In genomic region chrX:20217279-20217678, GRCh38 we compare ENCODE assay signal across 9 cellular contexts. TPM values are rescaled to one million over a fixed set of nuclear protein-coding genes. Genes with fewer than 3 reads are reported as not detected.
A peak's percentile ranks its signal among the peaks of the same experiment; 100 is the strongest.
DNase-seq lines count a peak whose midpoint lies in the region; TF ChIP-seq lines count a peak whose summit lies in the region.
"Had no signal": no experiment of that assay in that cellular context is flagged by ENCODE, and none has a peak within 500 bp of the region (broad histone marks: within the 10 kb centered on the region; RNA-seq: fewer than 3 reads in every experiment).

No MANE protein-coding gene starts in this region.

- H3K4me1 ChIP-seq in breast epithelium = no peaks in the 10 kb centered on the region
- peaks cover 0 to 5% of the 10 kb centered on the region in 2 donors for H3K4me1 ChIP-seq in thyroid gland
- H3K4me1 ChIP-seq in neural progenitor cell = peaks cover 17% of the 10 kb centered on the region

- no peaks in the 10 kb centered on the region for H3K36me3 ChIP-seq in breast epithelium
- H3K36me3 ChIP-seq in thyroid gland = no peaks in the 10 kb centered on the region
- H3K36me3 ChIP-seq in neural progenitor cell = no peaks in the 10 kb centered on the region

- H3F3A ChIP-seq in neural progenitor cell (ENCODE audit: low read depth) = no peaks in the 10 kb centered on the region

- H3K4me1 Mint-ChIP-seq in MCF 10A (ENCODE audit: insufficient read depth, unreplicated experiment) (peaks cover 5% of the 10 kb centered on the region), neural progenitor cell (no peaks in the 10 kb centered on the region)

- no peak overlapping the region for H3K4me2 ChIP-seq in neural progenitor cell

- H3K4me3 ChIP-seq in breast epithelium (no peak overlapping the region), fibroblast of mammary gland (ENCODE audit: control insufficient read depth, low read depth, low read length) (no peak overlapping the region), thyroid gland (replicated peaks in 1 of 3) (no peak overlapping the region), neural progenitor cell (no peak overlapping the region)

- H3K27ac ChIP-seq in breast epithelium = peak overlapping the region in 1 of 2 donors; percentile 29
- H3K27ac ChIP-seq in thyroid gland = peak overlapping the region in 2 of 3 donors; percentile 2 to 39
- H3K27ac ChIP-seq in neural progenitor cell = no peak overlapping the region

- no peaks in the 10 kb centered on the region for H4K20me1 ChIP-seq in neural progenitor cell (ENCODE audit: low read depth)

- CTCF ChIA-PET in MCF 10A (lab: Yijun Ruan, JAX) = interaction anchor here (0.7 kb wide), 1 partner anchor 1768 kb away, joined by 3 read pairs; no protein-coding TSS in a partner anchor

- POLR2A ChIA-PET in MCF 10A (lab: Yijun Ruan, JAX) = no interaction called here

- TF ChIP-seq POLR2A in breast epithelium (IDR thresholded peaks at IDR 0.05) = no peak
- no peak for TF ChIP-seq POLR2A in thyroid gland (IDR thresholded peaks at IDR 0.05)

- no peak overlapping the region for H3K27ac Mint-ChIP-seq in MCF 10A (ENCODE audit: low read depth, unreplicated experiment)
- no peak overlapping the region for H3K27ac Mint-ChIP-seq in neural progenitor cell

- TF ChIP-seq CTCF in MCF 10A (IDR thresholded peaks at IDR 0.05; ENCODE audit: unreplicated experiment) (no peak), breast epithelium (IDR thresholded peaks at IDR 0.05) (no peak), fibroblast of mammary gland (conservative IDR thresholded peaks at IDR 0.05; ENCODE audit: control insufficient read depth, insufficient read depth, low read depth, low read length) (no peak), thyroid gland (IDR thresholded peaks at IDR 0.05) (no peak), neural progenitor cell (IDR thresholded peaks at IDR 0.05) (no peak)

- H3K9ac ChIP-seq in neural progenitor cell = no peak overlapping the region

- H3K4me3 Mint-ChIP-seq in MCF 10A (ENCODE audit: unreplicated experiment) (no peak overlapping the region), neural progenitor cell (no peak overlapping the region)

- peaks cover 15% of the 10 kb centered on the region for H3K79me2 ChIP-seq in neural progenitor cell (ENCODE audit: low read depth)

- WGBS in thyroid gland, 2 donors = 46 to 48% methylated on average over 1 of the region's 1 CpG

- peak; percentile 71 for DNase-seq in MCF 10A (ENCODE audit: unreplicated experiment)
- DNase-seq in breast epithelium (ENCODE audit: low spot score in 2 of 2) = no peak
- DNase-seq in RPMI7951 (ENCODE audit: low read depth) = peak; percentile 55
- DNase-seq in fibroblast of mammary gland (ENCODE audit: low read depth) = peak; percentile 79
- no peak for DNase-seq in thyroid gland
- no peak for DNase-seq in neural progenitor cell (ENCODE audit: low spot score)
- no peak for DNase-seq in effector CD8-positive, alpha-beta T cell (lab: John Stamatoyannopoulos, UW)
- no peak for DNase-seq in NCI-H1436 (lab: John Stamatoyannopoulos, UW)

- H3K27me3 ChIP-seq in breast epithelium (peaks cover 0 to 4% of the 10 kb centered on the region in 2 donors), thyroid gland (no peaks in the 10 kb centered on the region), neural progenitor cell (no peaks in the 10 kb centered on the region)

- H3K9me3 ChIP-seq in breast epithelium = no peaks in the 10 kb centered on the region
- no peaks in the 10 kb centered on the region for H3K9me3 ChIP-seq in thyroid gland
- peaks cover 17% of the 10 kb centered on the region for H3K9me3 ChIP-seq in neural progenitor cell (ENCODE audit: low read depth)

- intact Hi-C loops in MCF 10A (cut with micrococcal nuclease) = no loop called here
- intact Hi-C loops in breast epithelium (cut with DNase I; ENCODE audit: low total_unique reads) = no loop called here
- intact Hi-C loops in thyroid gland (cut with DNase I) = no loop called here

- H3K27me3 Mint-ChIP-seq in MCF 10A (ENCODE audit: insufficient read depth, unreplicated experiment) = peaks cover 59% of the 10 kb centered on the region
- H3K27me3 Mint-ChIP-seq in neural progenitor cell (ENCODE audit: insufficient read depth, low read depth) = no peaks in the 10 kb centered on the region
- H3K27me3 Mint-ChIP-seq: naive thymus-derived CD8-positive, alpha-beta T cell had no signal

- no TSS peak for BruUV-seq in MCF 10A (replicated peaks; lab: Mats Ljungman, UMichigan)

- H2AFZ ChIP-seq in neural progenitor cell (replicated peaks) = no peak overlapping the region

- H3K36me3 Mint-ChIP-seq in MCF 10A (ENCODE audit: insufficient read depth, unreplicated experiment) (peaks cover 15% of the 10 kb centered on the region), neural progenitor cell (peaks cover 2% of the 10 kb centered on the region)

- no peaks in the 10 kb centered on the region for H3K9me3 Mint-ChIP-seq in MCF 10A (ENCODE audit: unreplicated experiment)
- no peaks in the 10 kb centered on the region for H3K9me3 Mint-ChIP-seq in neural progenitor cell
- H3K9me3 Mint-ChIP-seq: naive thymus-derived CD8-positive, alpha-beta T cell had no signal

RNA-seq across cellular contexts. Expression of gene RPS6KA3, which starts 49.4 kb away (rescaled TPM):
- 31.9 and 42.4 TPM in 2 replicates for total RNA-seq in MCF 10A (2022)
- 10 to 100 TPM; 35.7 to 41.0 (median 37.0) TPM for total RNA-seq in breast epithelium
- 34.4 and 47.7 TPM in 2 replicates for total RNA-seq in RPMI7951 (2014; rRNA removed; shearing (Covaris generic))
- total RNA-seq in thyroid gland = 10 to 100 TPM; 41.6 to 57.6 (median 51.4) TPM
- 20.9 and 32.2 TPM in 2 replicates for total RNA-seq in neural progenitor cell (ENCODE audit: low replicate concordance)

Comparison
In these comparisons a context has a peak if more than half of its experiments do, and no peak if none do; other contexts are left out.
1. DNase-seq: peak in MCF 10A (single experiment), RPMI7951 (single experiment) and fibroblast of mammary gland (single experiment); none in breast epithelium (0 of 2), thyroid gland (0 of 2), neural progenitor cell (single experiment), effector CD8-positive, alpha-beta T cell (single experiment) and NCI-H1436 (single experiment).